28 cellular contexts compared by ENCODE assay signal in the genomic region with DNA sequence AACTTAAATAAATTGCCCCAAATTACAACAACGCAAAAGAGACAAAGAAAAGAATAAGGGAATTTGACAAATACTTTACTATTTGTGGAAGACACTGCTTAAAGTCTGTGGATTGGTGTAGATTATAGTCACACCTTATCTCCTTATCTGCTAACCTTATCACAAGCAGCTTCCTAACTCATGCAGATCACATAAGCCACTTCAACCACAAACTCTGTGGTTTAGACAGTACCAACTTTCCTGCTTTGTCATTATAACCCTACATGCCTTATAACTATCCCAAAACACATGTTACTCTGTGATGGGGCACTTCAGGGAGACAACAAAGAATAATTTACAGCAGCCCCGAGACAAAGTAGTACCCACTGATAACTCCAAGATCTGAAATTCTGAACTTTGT. TPM values are rescaled to one million over a fixed set of nuclear protein-coding genes. Genes with fewer than 3 reads are reported as not detected.
DNase-seq lines count a peak whose midpoint lies in the region; ATAC-seq, FAIRE-seq and TF ChIP-seq lines count a peak whose summit lies in the region.
"Had no signal": no experiment of that assay in that cellular context is flagged by ENCODE, and none has a peak within 500 bp of the region (broad histone marks: within the 10 kb centered on the region; RNA-seq: fewer than 3 reads in every experiment).

No MANE protein-coding gene starts in this region.

- TF ChIP-seq POLR2A in NB4 (IDR thresholded peaks at IDR 0.05; ENCODE audit: extremely low read depth, insufficient read length) = no peak

- DNase-seq in activated CD4-positive, alpha-beta T cell treated with anti-CD3 and anti-CD28 coated beads for 36 hours = no peak
- no peak for DNase-seq in activated CD4-positive, alpha-beta T cell treated with anti-CD3 and anti-CD28 coated beads for 1 hour
- DNase-seq in NB4 (ENCODE audit: low read depth) (peak; percentile 19), psoas muscle (no peak), urothelium cell line (ENCODE audit: low spot score) (no peak), kidney tubule cell (ENCODE audit: low spot score) (no peak)
- DNase-seq: activated CD4-positive, alpha-beta memory T cell treated with anti-CD3 and anti-CD28 coated beads, Interleukin-2, amount 10 ng/mL, durations not matched to agents 7 days and 5 days; activated naive CD4-positive, alpha-beta T cell treated with anti-CD3 and anti-CD28 coated beads for 36 hours; activated T-cell treated with anti-CD3 and anti-CD28 coated beads, Interleukin-2, amount 50 U/mL, for 1 hour; AML-193; COR-L47; dermis blood vessel endothelial cell; glutamatergic neuron; kidney glomerular epithelial cell; NCI-H2029; NCI-H226; posterior cingulate gyrus; RPMI8226; sigmoid colon had no signal

- CTCF ChIA-PET in activated CD4-positive, alpha-beta T cell treated with anti-CD3 and anti-CD28 coated beads for 36 hours (lab: Charles Lee) = interaction anchor here (1.0 to 1.2 kb wide), 2 partner anchors 18 to 75 kb away, joined by 3 to 4 read pairs; no protein-coding TSS in a partner anchor

- H3K9me3 Mint-ChIP-seq in activated CD4-positive, alpha-beta T cell treated with anti-CD3 and anti-CD28 coated beads for 36 hours (ENCODE audit: low read depth) = no peaks in the 10 kb centered on the region
- H3K9me3 Mint-ChIP-seq: activated CD4-positive, alpha-beta memory T cell treated with anti-CD3 and anti-CD28 coated beads, Interleukin-2, amount 10 ng/mL, durations not matched to agents 7 days and 5 days; activated naive CD4-positive, alpha-beta T cell treated with anti-CD3 and anti-CD28 coated beads for 36 hours; central memory CD8-positive, alpha-beta T cell; neural progenitor cell; WTC11 had no signal

- no peaks in the 10 kb centered on the region for H3K27me3 ChIP-seq in psoas muscle (ENCODE audit: insufficient read depth in 3 of 3, low read length in 2 of 3)
- H3K27me3 ChIP-seq: neural progenitor cell, sigmoid colon, tibial nerve had no signal

- H3K4me3 Mint-ChIP-seq in activated CD4-positive, alpha-beta T cell treated with anti-CD3 and anti-CD28 coated beads for 36 hours = no peak overlapping the region
- H3K4me3 Mint-ChIP-seq: activated CD4-positive, alpha-beta memory T cell treated with anti-CD3 and anti-CD28 coated beads, Interleukin-2, amount 10 ng/mL, durations not matched to agents 7 days and 5 days; activated naive CD4-positive, alpha-beta T cell treated with anti-CD3 and anti-CD28 coated beads for 36 hours; central memory CD8-positive, alpha-beta T cell; neural progenitor cell; WTC11 had no signal

- no peaks in the 10 kb centered on the region for H3K9me3 ChIP-seq in psoas muscle
- H3K9me3 ChIP-seq: sigmoid colon, tibial nerve had no signal

- H3K36me3 ChIP-seq in psoas muscle (ENCODE audit: insufficient read depth in 1 of 2, low read depth in 1 of 2) = peaks cover 12 to 100% of the 10 kb centered on the region in 2 donors
- H3K36me3 ChIP-seq: neural progenitor cell had no signal

- H3K27me3 Mint-ChIP-seq in activated CD4-positive, alpha-beta T cell treated with anti-CD3 and anti-CD28 coated beads for 36 hours = no peaks in the 10 kb centered on the region
- H3K27me3 Mint-ChIP-seq: activated CD4-positive, alpha-beta memory T cell treated with anti-CD3 and anti-CD28 coated beads, Interleukin-2, amount 10 ng/mL, durations not matched to agents 7 days and 5 days; central memory CD8-positive, alpha-beta T cell had no signal

- POLR2A ChIA-PET in activated CD4-positive, alpha-beta T cell treated with anti-CD3 and anti-CD28 coated beads for 36 hours (lab: Charles Lee) = no interaction called here

- H3K4me1 ChIP-seq in psoas muscle = peaks cover 20% of the 10 kb centered on the region
- H3K4me1 ChIP-seq: neural progenitor cell, sigmoid colon had no signal

- intact Hi-C loops in activated CD4-positive, alpha-beta T cell treated with anti-CD3 and anti-CD28 coated beads for 36 hours (cut with DNase I, micrococcal nuclease) = no loop called here
- intact Hi-C loops in psoas muscle (cut with DNase I) = loop anchor here in 1 of 2 donors (10.0 kb wide), 1 partner anchor 188 kb away; no protein-coding TSS in a partner anchor

- no peak for TF ChIP-seq CTCF in NB4 (IDR thresholded peaks at IDR 0.05; ENCODE audit: low read depth, low read length)
- TF ChIP-seq CTCF in psoas muscle (IDR thresholded peaks at IDR 0.05) = no peak

- no peak overlapping the region for H3K27ac Mint-ChIP-seq in activated CD4-positive, alpha-beta T cell treated with anti-CD3 and anti-CD28 coated beads for 36 hours
- H3K27ac Mint-ChIP-seq: activated CD4-positive, alpha-beta memory T cell treated with anti-CD3 and anti-CD28 coated beads, Interleukin-2, amount 10 ng/mL, durations not matched to agents 7 days and 5 days; activated naive CD4-positive, alpha-beta T cell treated with anti-CD3 and anti-CD28 coated beads for 36 hours; neural progenitor cell; WTC11 had no signal

- peaks cover 11% of the 10 kb centered on the region for H3K4me1 Mint-ChIP-seq in activated CD4-positive, alpha-beta T cell treated with anti-CD3 and anti-CD28 coated beads for 36 hours
- H3K4me1 Mint-ChIP-seq: neural progenitor cell, WTC11 had no signal

- peaks cover 5% of the 10 kb centered on the region for H3K36me3 Mint-ChIP-seq in activated CD4-positive, alpha-beta T cell treated with anti-CD3 and anti-CD28 coated beads for 36 hours (ENCODE audit: low read depth)

- peak; percentile 30 for ATAC-seq in activated CD4-positive, alpha-beta T cell treated with anti-CD3 and anti-CD28 coated beads for 36 hours
- ATAC-seq in psoas muscle = no peak
- no peak for ATAC-seq in HG03460 (IDR thresholded peaks at IDR 0.05; ENCODE audit: unreplicated experiment)
- ATAC-seq: WTC11 had no signal

- WGBS in psoas muscle, 3 donors = 87 to 97% (median 92%) methylated on average over 2 of the region's 2 CpGs

- H3K4me3 ChIP-seq in NB4 (ENCODE audit: low read depth, low read length) (no peak overlapping the region), psoas muscle (no peak overlapping the region)
- H3K4me3 ChIP-seq: neural progenitor cell, sigmoid colon, tibial nerve had no signal

- FAIRE-seq in urothelium cell line (lab: Jason Lieb, UNC) = no peak
- FAIRE-seq: A204.1, endothelial cell of umbilical vein, H54 had no signal

- H3K27ac ChIP-seq in angular gyrus (ENCODE audit: low read depth, low read length) = peak overlapping the region; percentile 38
- peak overlapping the region; percentile 7 for H3K27ac ChIP-seq in psoas muscle
- H3K27ac ChIP-seq: neural progenitor cell, sigmoid colon had no signal

RNA-seq across cellular contexts. Expression of a gene that starts 41.5 kb away (rescaled TPM):
- total RNA-seq in activated CD4-positive, alpha-beta T cell treated with anti-CD3 and anti-CD28 coated beads for 36 hours = 10 to 100 TPM; 42.3 to 45.3 TPM
- 100 to 1,000 TPM in 3 of 4 donors, 10 to 100 TPM in 1; 92.3 to 177 (median 138) TPM for total RNA-seq in psoas muscle
- 100 to 1,000 TPM in 1 of 3 donors, 10 to 100 TPM in 2; 52.2 to 162 (median 94.2) TPM for polyA plus RNA-seq in psoas muscle

RNA-seq across cellular contexts. Expression of a gene that starts 53.9 kb away (rescaled TPM):
- total RNA-seq in activated CD4-positive, alpha-beta T cell treated with anti-CD3 and anti-CD28 coated beads for 36 hours = 1 to 10 TPM; 4.3 to 4.5 TPM
- total RNA-seq in psoas muscle = 100 to 1,000 TPM in 2 of 4 donors, 10 to 100 TPM in 2; 47.7 to 216 (median 110) TPM
- 10 to 100 TPM; 32.6 to 94.3 (median 65.9) TPM for polyA plus RNA-seq in psoas muscle

Comparison
In these comparisons a context has a peak if more than half of its experiments do, and no peak if none do; other contexts are left out.
1. RNA of a gene that starts 53.9 kb away (total RNA-seq): 47.7 to 216 TPM in psoas muscle; 4.3 to 4.5 TPM in activated CD4-positive, alpha-beta T cell treated with anti-CD3 and anti-CD28 coated beads for 36 hours; every median in the first group is over 4 times any median in the second.